8 cellular contexts compared by ENCODE assay signal in genomic region chr4:170089743-170090666, GRCh38. TPM values are rescaled to one million over a fixed set of nuclear protein-coding genes. Genes with fewer than 3 reads are reported as not detected.
DNase-seq lines count a peak whose midpoint lies in the region; ATAC-seq, FAIRE-seq and TF ChIP-seq lines count a peak whose summit lies in the region.

AADAT (minus strand) TSS chr4:170089956; CDS start chr4:170089690, 266 bp downstream.

- 0 out of 2 replicates have a peak within 1 kb of the TSS, but pooled peaks have one; percentile 0 for H3K27ac ChIP-seq in HUES64 (ENCODE audit: low read depth, low read length)
- H3K27ac ChIP-seq in colonic mucosa, result no peak within 1 kb of the TSS
- H3K27ac ChIP-seq in small intestine (ENCODE audit: low read depth in 1 of 2, low read length in 1 of 2), result peak within 1 kb of the TSS in 1 of 2 donors; percentile 28

- WGBS in HUES64, result 2% methylated on average over 87 of the region's 88 CpGs
- WGBS in small intestine, 3 donors, result 3 to 5% (median 4%) methylated on average over 64 to 88 of the region's 88 CpGs

- peaks cover 22% of the 10 kb centered on the region for H3K4me1 ChIP-seq in HUES64 (ENCODE audit: insufficient read depth, low read length)
- no peaks in the 10 kb centered on the region for H3K4me1 ChIP-seq in colonic mucosa
- H3K4me1 ChIP-seq in small intestine (ENCODE audit: control insufficient read depth in 2 of 2, insufficient read depth in 1 of 2, low read depth in 1 of 2, low read length in 1 of 2), result no peaks in the 10 kb centered on the region

- FAIRE-seq in small intestine (lab: Jason Lieb, UNC), result no peak

- intact Hi-C loops in colonic mucosa (cut with DNase I), result no loop called here

- ATAC-seq in GM21367 (IDR thresholded peaks at IDR 0.05; ENCODE audit: unreplicated experiment), result peak; percentile 88
- ATAC-seq in GM18873 (IDR thresholded peaks at IDR 0.05; ENCODE audit: low FRiP score, unreplicated experiment), result no peak

- DNase-seq in DMS53 treated with DMSO at 0.1 percent for 48 hours (lab: John Stamatoyannopoulos, UW; ENCODE audit: unreplicated experiment) (peak; percentile 31), RPMI7951 (ENCODE audit: low read depth) (peak; percentile 74), colonic mucosa (peak; percentile 76), islet precursor cell (peak; percentile 95), small intestine (peak; percentile 46)

- H3K36me3 ChIP-seq in HUES64 (ENCODE audit: insufficient read depth, low read length) (peaks cover 32% of the 10 kb centered on the region), colonic mucosa (no peaks in the 10 kb centered on the region), small intestine (ENCODE audit: control insufficient read depth in 2 of 2, insufficient read depth in 2 of 2, low read length in 2 of 2) (no peaks in the 10 kb centered on the region)

- H3K4me3 ChIP-seq in HUES64 (ENCODE audit: low read length) (peak within 1 kb of the TSS; percentile 64), colonic mucosa (peak within 1 kb of the TSS; percentile 51), small intestine (ENCODE audit: low read depth in 1 of 2, low read length in 2 of 2) (peak within 1 kb of the TSS; percentile 17 to 52)

- peak; percentile 58 for TF ChIP-seq CTCF in colonic mucosa (IDR thresholded peaks at IDR 0.05)

- H3K9me3 ChIP-seq in HUES64 (ENCODE audit: insufficient read depth, low read depth, low read length) (no peaks in the 10 kb centered on the region), colonic mucosa (no peaks in the 10 kb centered on the region), small intestine (ENCODE audit: control insufficient read depth, low read depth) (no peaks in the 10 kb centered on the region)

- H3K27me3 ChIP-seq in HUES64 (ENCODE audit: insufficient read depth, low read length) (peaks cover 6% of the 10 kb centered on the region), colonic mucosa (no peaks in the 10 kb centered on the region), small intestine (ENCODE audit: control insufficient read depth in 2 of 2, insufficient read depth in 2 of 2, low read length in 2 of 2) (peaks cover 0 to 3% of the 10 kb centered on the region in 2 donors)

- peak within 1 kb of the TSS; percentile 77 for H3K9ac ChIP-seq in HUES64 (ENCODE audit: low read depth, low read length)
- peak within 1 kb of the TSS; percentile 46 to 54 for H3K9ac ChIP-seq in colonic mucosa (ENCODE audit: low read depth in 2 of 2, low read length in 2 of 2)

RNA-seq across cellular contexts. Expression of gene AADAT, which starts in this region (rescaled TPM):
- polyA plus RNA-seq in HUES64 (2013, experiment 1 of 2), result 16.6 TPM
- 18.3 TPM for polyA plus RNA-seq in HUES64 (2013, experiment 2 of 2)
- 3.4 and 4.7 TPM in 2 replicates for total RNA-seq in RPMI7951 (2014; rRNA removed; shearing (Covaris generic))
- 1 to 10 TPM; 4.0 to 5.3 TPM for total RNA-seq in colonic mucosa
- 1 to 10 TPM in 1 of 3 donors, not detected in 2; 1.7 TPM for polyA plus RNA-seq in small intestine

Comparison
In these comparisons a context has a peak if more than half of its experiments do, and no peak if none do; other contexts are left out.
1. DNase-seq: peak in every context shown above with its lines; median percentile 95 in islet precursor cell; 76 in colonic mucosa; 74 in RPMI7951; 46 in small intestine; 31 in DMS53 treated with DMSO at 0.1 percent for 48 hours.